In the genomic region with DNA sequence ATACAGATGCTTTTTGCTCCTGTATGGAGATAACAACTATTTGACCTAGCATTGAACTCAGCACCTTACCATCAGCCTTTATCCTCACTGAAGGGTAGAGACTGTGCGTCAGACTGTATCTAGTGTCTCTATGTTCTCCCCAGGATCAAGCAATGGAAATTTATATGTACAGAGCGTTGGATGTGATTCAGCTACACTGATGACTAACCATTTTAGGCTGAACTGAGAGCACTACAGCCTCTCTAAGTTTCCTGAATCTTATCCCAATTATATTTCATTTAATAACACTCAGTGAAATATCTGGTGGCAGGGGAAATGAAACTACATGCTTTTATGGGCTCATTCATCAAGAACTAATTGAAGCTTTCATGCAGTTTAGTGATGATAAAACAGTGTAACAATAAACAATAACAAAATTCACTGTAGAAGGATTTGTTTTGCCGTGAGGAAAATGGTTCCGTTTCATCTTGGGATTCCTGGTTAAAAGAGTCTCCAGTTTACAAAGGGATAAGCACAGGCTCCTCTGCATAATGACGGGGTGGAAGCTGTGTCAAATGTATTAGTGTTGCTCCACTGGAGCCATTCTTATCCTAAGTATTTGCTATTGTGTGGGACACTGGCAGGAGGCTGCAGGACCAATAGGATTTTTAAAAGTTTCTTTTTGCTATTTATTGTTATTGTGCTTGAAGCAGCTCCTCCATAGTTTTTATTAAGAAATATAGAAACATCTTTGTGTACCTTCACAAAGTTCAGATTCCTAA, we compare ENCODE assay signal across 17 cellular contexts.
DNase-seq lines count a peak whose midpoint lies in the region; ATAC-seq, FAIRE-seq and TF ChIP-seq lines count a peak whose summit lies in the region.
"Had no signal": no experiment of that assay in that cellular context is flagged by ENCODE, and none has a peak within 500 bp of the region (broad histone marks: within the 10 kb centered on the region; RNA-seq: fewer than 3 reads in every experiment).

No MANE protein-coding gene starts in this region.

- TF ChIP-seq RAD21 in HepG2 (CRISPR knock-in tag; IDR thresholded peaks at IDR 0.05): no peak

- no peaks in the 10 kb centered on the region for H3K36me3 Mint-ChIP-seq in nephron progenitor cell (ENCODE audit: low read depth)

- H3K9me3 Mint-ChIP-seq in nephron progenitor cell: no peaks in the 10 kb centered on the region
- H3K9me3 Mint-ChIP-seq: stimulated activated naive CD8-positive, alpha-beta T cell treated with anti-CD3 and anti-CD28 coated beads, Interleukin-15, Interleukin-2, amounts not matched to agents 100 ng/mL and 50 ng/mL, for 24 hours had no signal

- H3K4me2 ChIP-seq in GM23248 (ENCODE audit: unreplicated experiment): peak overlapping the region; percentile 89
- H3K4me2 ChIP-seq in HepG2 (ENCODE audit: low read depth, low read length): no peak overlapping the region

- H3K4me3 ChIP-seq in GM23248 (peak overlapping the region; percentile 68), epithelial cell of esophagus (ENCODE audit: low read length) (no peak overlapping the region), neuron (ENCODE audit: low read length) (peak overlapping the region; percentile 31), HepG2 (replicated peaks in 1 of 3; ENCODE audit: insufficient read depth in 1 of 3, low read depth in 2 of 3, low read length in 3 of 3) (no peak overlapping the region)
- H3K4me3 ChIP-seq: colonic mucosa, ovary had no signal

- H3K27ac Mint-ChIP-seq in nephron progenitor cell: no peak overlapping the region
- H3K27ac Mint-ChIP-seq: activated CD8-positive, alpha-beta T cell treated with anti-CD3 and anti-CD28 coated beads for 36 hours; CD4-positive, alpha-beta T cell; stimulated activated naive CD8-positive, alpha-beta T cell treated with anti-CD3 and anti-CD28 coated beads, Interleukin-15, Interleukin-2, amounts not matched to agents 100 ng/mL and 50 ng/mL, for 24 hours; T-helper 17 cell had no signal

- no peaks in the 10 kb centered on the region for H4K20me1 ChIP-seq in GM23248 (ENCODE audit: insufficient read depth)
- no peaks in the 10 kb centered on the region for H4K20me1 ChIP-seq in HepG2 (ENCODE audit: insufficient read depth, low read length)

- no peaks in the 10 kb centered on the region for H3K9me2 ChIP-seq in GM23248 (ENCODE audit: insufficient read depth)

- H2AFZ ChIP-seq in GM23248 (peak overlapping the region; percentile 88), neuron (ENCODE audit: low read depth, low read length) (peak overlapping the region; percentile 40), HepG2 (ENCODE audit: low read length) (no peak overlapping the region)

- TF ChIP-seq EP300 in HepG2 (IDR thresholded peaks at IDR 0.05; ENCODE audit: low read depth in 2 of 2, low read length in 2 of 2): no peak
- no peak for TF ChIP-seq EP300 in HepG2 (CRISPR knock-in tag; IDR thresholded peaks at IDR 0.05; ENCODE audit: borderline replicate concordance)

- H3K36me3 ChIP-seq in GM23248 (ENCODE audit: low read depth) (no peaks in the 10 kb centered on the region), neuron (ENCODE audit: insufficient read depth, low read length) (no peaks in the 10 kb centered on the region), HepG2 (replicated peaks in 1 of 2; ENCODE audit: control insufficient read depth in 1 of 2, insufficient read depth in 2 of 2, low read length in 2 of 2) (no peaks in the 10 kb centered on the region)
- H3K36me3 ChIP-seq: colonic mucosa, ovary had no signal

- peaks cover 5% of the 10 kb centered on the region for H3K4me1 Mint-ChIP-seq in nephron progenitor cell
- H3K4me1 Mint-ChIP-seq: T-helper 17 cell had no signal

- H3K4me1 ChIP-seq in GM23248 (ENCODE audit: insufficient read depth): peaks cover 13% of the 10 kb centered on the region; the same call in 1 of the 2 replicates
- peaks cover 30% of the 10 kb centered on the region for H3K4me1 ChIP-seq in neuron (ENCODE audit: insufficient read depth, low read length)
- H3K4me1 ChIP-seq in HepG2 (ENCODE audit: insufficient read depth, low read length): no peaks in the 10 kb centered on the region
- H3K4me1 ChIP-seq: colonic mucosa had no signal

- H3K9me3 ChIP-seq in GM23248 (ENCODE audit: low read depth): no peaks in the 10 kb centered on the region
- no peaks in the 10 kb centered on the region for H3K9me3 ChIP-seq in neuron (ENCODE audit: low read length)
- no peaks in the 10 kb centered on the region for H3K9me3 ChIP-seq in HepG2 (ENCODE audit: low read length)
- H3K9me3 ChIP-seq: colonic mucosa, ovary had no signal

- in situ Hi-C loops in GM23248 (cut with MboI) (no loop called here), HepG2 (cut with HindIII; ENCODE audit: extremely low pct_ligation_motif_present, low pct_unique_long_range_greater_than_20kb) (no loop called here)

- H3K27me3 Mint-ChIP-seq in nephron progenitor cell (ENCODE audit: low read depth, poor library complexity): no peaks in the 10 kb centered on the region
- H3K27me3 Mint-ChIP-seq: activated CD8-positive, alpha-beta T cell treated with anti-CD3 and anti-CD28 coated beads for 36 hours; CD4-positive, alpha-beta T cell; stimulated activated naive CD8-positive, alpha-beta T cell treated with anti-CD3 and anti-CD28 coated beads, Interleukin-15, Interleukin-2, amounts not matched to agents 100 ng/mL and 50 ng/mL, for 24 hours; T-helper 17 cell had no signal

- H3K27me3 ChIP-seq in GM23248 (replicated peaks; ENCODE audit: insufficient read depth) (no peaks in the 10 kb centered on the region), neuron (ENCODE audit: insufficient read depth, low read length) (no peaks in the 10 kb centered on the region), HepG2 (ENCODE audit: control insufficient read depth in 1 of 2, insufficient read depth in 2 of 2, low read length in 2 of 2) (no peaks in the 10 kb centered on the region)
- H3K27me3 ChIP-seq: colonic mucosa, ovary had no signal

- BruUV-seq in HepG2 (replicated peaks; lab: Mats Ljungman, UMichigan): no TSS peak

- ATAC-seq in HG03342 (IDR thresholded peaks at IDR 0.05; ENCODE audit: unreplicated experiment) (no peak), HepG2 (no peak)
- ATAC-seq: activated CD8-positive, alpha-beta T cell treated with anti-CD3 and anti-CD28 coated beads for 36 hours; T-helper 17 cell had no signal

- WGBS in GM23248 (ENCODE audit: low coverage in 1 of 2, low lambda C conversion rate in 2 of 2, missing lambda C conversion rate in 2 of 2), 2 experiments: 3 to 4% methylated on average over 5 of the region's 5 CpGs
- 0% methylated on average over 5 of the region's 5 CpGs for WGBS in HepG2 (ENCODE audit: low lambda C conversion rate)

- intact Hi-C loops in HepG2 (cut with micrococcal nuclease; ENCODE audit: unreplicated experiment): no loop called here

- H3F3A ChIP-seq in GM23248 (ENCODE audit: insufficient read depth): peaks cover 15% of the 10 kb centered on the region; the same call in 1 of the 2 replicates

- CTCF ChIA-PET in HepG2 (lab: Yijun Ruan, JAX; ENCODE audit: low intra/inter-chr PET ratio, low total read pairs): no interaction called here

- TF ChIP-seq CTCF in epithelial cell of esophagus (IDR thresholded peaks at IDR 0.05; ENCODE audit: insufficient read depth, low read depth, low read length, missing control alignments) (no peak), nephron progenitor cell (IDR thresholded peaks at IDR 0.05) (no peak), HepG2 (CRISPR knock-in tag; IDR thresholded peaks at IDR 0.05) (no peak)

- H3K79me2 ChIP-seq in GM23248 (ENCODE audit: insufficient read depth) (no peaks in the 10 kb centered on the region), HepG2 (ENCODE audit: insufficient read depth, low read length) (no peaks in the 10 kb centered on the region)

- no peak for FAIRE-seq in HepG2 (lab: Jason Lieb, UNC)

- H3K27ac ChIP-seq in GM23248 (peak overlapping the region; percentile 56), HepG2 (ENCODE audit: extremely low read length, insufficient read depth, low read length) (no peak overlapping the region)
- H3K27ac ChIP-seq: colonic mucosa, ovary had no signal

- no peak for TF ChIP-seq POLR2A in HepG2 (IDR thresholded peaks at IDR 0.05; ENCODE audit: insufficient read depth in 1 of 2, low read depth in 2 of 2, low read length in 2 of 2)

- peak overlapping the region; percentile 53 for H3K9ac ChIP-seq in GM23248
- H3K9ac ChIP-seq in HepG2 (ENCODE audit: insufficient read depth, low read depth, low read length): no peak overlapping the region

- H3K4me3 Mint-ChIP-seq in nephron progenitor cell: no peak overlapping the region
- H3K4me3 Mint-ChIP-seq: activated CD8-positive, alpha-beta T cell treated with anti-CD3 and anti-CD28 coated beads for 36 hours; CD4-positive, alpha-beta T cell; stimulated activated naive CD8-positive, alpha-beta T cell treated with anti-CD3 and anti-CD28 coated beads, Interleukin-15, Interleukin-2, amounts not matched to agents 100 ng/mL and 50 ng/mL, for 24 hours; T-helper 17 cell had no signal

- POLR2A ChIA-PET in HepG2 (lab: Yijun Ruan, JAX): no interaction called here

- DNase-seq in GM23248 (peak; percentile 84), NCI-H69 (lab: John Stamatoyannopoulos, UW) (peak; percentile 84), epithelial cell of esophagus (ENCODE audit: low read depth) (peak; percentile 20), nephron progenitor cell (no peak), HepG2 (ENCODE audit: low spot score) (no peak)
- no peak for DNase-seq in activated CD4-positive, alpha-beta T cell treated with anti-CD3 and anti-CD28 coated beads for 48 hours
- DNase-seq: activated CD8-positive, alpha-beta T cell treated with anti-CD3 and anti-CD28 coated beads for 36 hours; activated naive CD4-positive, alpha-beta T cell treated with Interleukin-2 at 50 U/mL for 16 hours; CD4-positive, alpha-beta T cell; colonic mucosa; NCI-H1694; ovary; stimulated activated CD4-positive, alpha-beta T cell treated with anti-CD3 and anti-CD28 coated beads, Interleukin-4, amount 100 ng/mL, for 4 hours; T-helper 17 cell had no signal

TF ChIP-seq in HepG2, 621 proteins besides CTCF, POLR2A, EP300 and RAD21:
- TF ChIP-seq ZNF577 (CRISPR knock-in tag; IDR thresholded peaks at IDR 0.05; ENCODE audit: borderline replicate concordance, low read depth): no peak
- TF ChIP-seq GPBP1L1 (CRISPR knock-in tag; IDR thresholded peaks at IDR 0.05): no peak

Comparison
In these comparisons a context has a peak if more than half of its experiments do, and no peak if none do; other contexts are left out.
1. DNase-seq: peak in GM23248 (single experiment), NCI-H69 (single experiment) and epithelial cell of esophagus (single experiment); none in nephron progenitor cell (single experiment), activated CD4-positive, alpha-beta T cell treated with anti-CD3 and anti-CD28 coated beads for 48 hours (single experiment) and HepG2 (single experiment).
2. H3K4me3 ChIP-seq: peak in GM23248 (single experiment) and neuron (single experiment); none in epithelial cell of esophagus (single experiment) and HepG2 (0 of 3).